ENCODE assay signal across 21 cellular contexts in genomic region chr4:19317377-19317776, GRCh38.
"Had no signal": no experiment of that assay in that cellular context is flagged by ENCODE, and none has a peak within 500 bp of the region (broad histone marks: within the 10 kb centered on the region; RNA-seq: fewer than 3 reads in every experiment).

No MANE protein-coding gene starts in this region.

- H3K36me3 ChIP-seq: MG63 had no signal

- H3K9ac ChIP-seq: SK-N-SH had no signal

- ATAC-seq: Panc1 had no signal

- H3K4me2 ChIP-seq: SK-N-SH had no signal

- H3K4me3 ChIP-seq: MG63 had no signal

- H3K27me3 ChIP-seq: MG63 had no signal

- DNase-seq: Karpas-422, KG1, MG63, NCI-H1092, NCI-H1105 treated with DMSO at 0.1 percent for 48 hours, NCI-H1417 treated with DMSO at 0.1 percent for 48 hours, NCI-H146, NCI-H1694 treated with DMSO at 0.1 percent for 48 hours, NCI-H1930, NCI-H2081, NCI-H2107, NCI-H2227 treated with DMSO at 0.1 percent for 48 hours, NCI-H446, NCI-H510A, NCI-H524 treated with DMSO at 0.1 percent for 48 hours, NCI-H69, NCI-H774, Right ventricle myocardium superior, SK-N-SH, SW 1271 had no signal
